27 cellular contexts compared by ENCODE assay signal in genomic region chr10:6811153-6811552, GRCh38.
"Had no signal": no experiment of that assay in that cellular context is flagged by ENCODE, and none has a peak within 500 bp of the region (broad histone marks: within the 10 kb centered on the region; RNA-seq: fewer than 3 reads in every experiment).

No MANE protein-coding gene starts in this region.

- H3K36me3 ChIP-seq: cardiac muscle cell, colonic mucosa, gastrocnemius medialis, neutrophil, right lobe of liver, stomach, thyroid gland, upper lobe of left lung, vagina had no signal

- ATAC-seq: activated CD8-positive, alpha-beta T cell treated with anti-CD3 and anti-CD28 coated beads for 36 hours; activated naive CD8-positive, alpha-beta T cell treated with anti-CD3 and anti-CD28 coated beads, Interleukin-2, amount 50 U/mL, for 24 hours; activated T-cell treated with anti-CD3 and anti-CD28 coated beads, Interleukin-2, amount 50 U/mL, for 4 hours; effector memory CD8-positive, alpha-beta T cell; esophagus mucosa; gastrocnemius medialis; left cardiac atrium; right lobe of liver; stimulated activated effector memory CD8-positive, alpha-beta T cell treated with anti-CD3 and anti-CD28 coated beads, Interleukin-12 subunit alpha, Interleukin-12 subunit beta, amount 100 ng/mL, for 72 hours had no signal

- H3K27ac ChIP-seq: cardiac muscle cell, colonic mucosa, gastrocnemius medialis, hepatocyte, neutrophil, right lobe of liver, stomach, thyroid gland, upper lobe of left lung, vagina had no signal

- H3K4me1 ChIP-seq: colonic mucosa, gastrocnemius medialis, right lobe of liver, stomach, thyroid gland, upper lobe of left lung, vagina had no signal

- H3K4me3 ChIP-seq: cardiac muscle cell, colonic mucosa, gastrocnemius medialis, hepatocyte, right lobe of liver, stomach, thyroid gland, upper lobe of left lung, vagina had no signal

- FAIRE-seq: small intestine had no signal

- H2AFZ ChIP-seq: hepatocyte had no signal

- H3K79me2 ChIP-seq: hepatocyte had no signal

- H3K9me3 ChIP-seq: colonic mucosa, gastrocnemius medialis, neutrophil, right lobe of liver, stomach, thyroid gland, upper lobe of left lung, vagina had no signal

- DNase-seq: activated B cell treated with CpG ODN at 0.5 μM for 24 hours; activated CD4-positive, alpha-beta T cell treated with anti-CD3 and anti-CD28 coated beads, Interleukin-2, amount 50 U/mL, for 1 hour; activated CD8-positive, alpha-beta T cell treated with anti-CD3 and anti-CD28 coated beads for 36 hours; activated naive CD8-positive, alpha-beta T cell treated with anti-CD3 and anti-CD28 coated beads, Interleukin-2, amount 50 U/mL, for 24 hours; activated T-cell treated with anti-CD3 and anti-CD28 coated beads, Interleukin-2, amount 50 U/mL, for 4 hours; anterior cingulate cortex; cerebellar nuclear complex; colonic mucosa; effector memory CD8-positive, alpha-beta T cell; gastrocnemius medialis; islet precursor cell; left cardiac atrium; naive B cell; nephron progenitor cell; right lobe of liver; small intestine; stimulated activated CD4-positive, alpha-beta T cell treated with anti-CD3 and anti-CD28 coated beads, Interleukin-4, amount 100 ng/mL, for 24 hours; stomach; T-helper 1 cell; thyroid gland; upper lobe of left lung had no signal

- H3K4me2 ChIP-seq: hepatocyte had no signal

- H3K27me3 ChIP-seq: cardiac muscle cell, colonic mucosa, gastrocnemius medialis, hepatocyte, neutrophil, right lobe of liver, stomach, thyroid gland, upper lobe of left lung, vagina had no signal
